In genomic region chr3:151086484-151087456, GRCh38 we compare ENCODE assay signal across 8 cellular contexts. TPM values are rescaled to one million over a fixed set of nuclear protein-coding genes. Genes with fewer than 3 reads are reported as not detected.
DNase-seq lines count a peak whose midpoint lies in the region; ATAC-seq and TF ChIP-seq lines count a peak whose summit lies in the region.

No MANE protein-coding gene starts in this region.

- H3K4me1 Mint-ChIP-seq in activated naive CD8-positive, alpha-beta T cell treated with anti-CD3 and anti-CD28 coated beads for 36 hours = peaks cover 9% of the 10 kb centered on the region

- TF ChIP-seq RAD21 in SK-N-SH (IDR thresholded peaks at IDR 0.05; ENCODE audit: low read length) = peak; percentile 35

- CTCF ChIA-PET in SK-N-SH (lab: Yijun Ruan, JAX) = interaction anchor here (0.6 to 2.8 kb wide), 21 partner anchors 8 to 365 kb away, joined by 3 to 15 read pairs (median 4); no protein-coding TSS in a partner anchor

- 7% methylated on average over 60 of the region's 81 CpGs for WGBS in SK-N-SH (ENCODE audit: low lambda C conversion rate)
- WGBS in ovary, 3 donors = 1 to 4% (median 2%) methylated on average over 55 to 81 of the region's 81 CpGs
- 4 to 5% methylated on average over 35 to 42 of the region's 81 CpGs for WGBS in thyroid gland, 2 donors

- H3K4me1 ChIP-seq in DOHH2 (ENCODE audit: control insufficient read depth, low read length) = peaks cover 15% of the 10 kb centered on the region
- H3K4me1 ChIP-seq in Loucy (ENCODE audit: insufficient read depth, low read length, poor library complexity, severe bottlenecking) = peaks cover 36% of the 10 kb centered on the region
- peaks cover 0 to 5% of the 10 kb centered on the region in 2 experiments; a peak in 1 of 4 replicates for H3K4me1 ChIP-seq in SK-N-SH (ENCODE audit: control insufficient read depth in 1 of 2, insufficient read depth in 2 of 2, low read depth in 1 of 2, low read length in 1 of 2)
- peaks cover 3% of the 10 kb centered on the region for H3K4me1 ChIP-seq in ovary (ENCODE audit: insufficient read depth)
- peaks cover 0 to 10% of the 10 kb centered on the region in 2 donors for H3K4me1 ChIP-seq in thyroid gland

- H3K4me3 Mint-ChIP-seq in activated naive CD8-positive, alpha-beta T cell treated with anti-CD3 and anti-CD28 coated beads for 36 hours = peak overlapping the region; percentile 82

- peaks cover 7% of the 10 kb centered on the region; the same call in 1 of the 2 replicates for H3F3A ChIP-seq in DOHH2 (ENCODE audit: control insufficient read depth, insufficient read depth)
- no peaks in the 10 kb centered on the region for H3F3A ChIP-seq in Loucy (ENCODE audit: low read depth)
- H3F3A ChIP-seq in SK-N-SH (replicated peaks; ENCODE audit: insufficient read depth) = no peaks in the 10 kb centered on the region

- H3K9me3 ChIP-seq in DOHH2 (ENCODE audit: control insufficient read depth, insufficient read depth, low read length) (no peaks in the 10 kb centered on the region), Loucy (ENCODE audit: insufficient read depth, low read depth, low read length) (no peaks in the 10 kb centered on the region), SK-N-SH (no peaks in the 10 kb centered on the region), ovary (no peaks in the 10 kb centered on the region), thyroid gland (no peaks in the 10 kb centered on the region)

- peak; percentile 48 for TF ChIP-seq CTCF in DOHH2 (IDR thresholded peaks at IDR 0.05; ENCODE audit: low read depth, low read length, poor library complexity, severe bottlenecking)
- peak; percentile 58 for TF ChIP-seq CTCF in Loucy (conservative IDR thresholded peaks at IDR 0.05; ENCODE audit: low read length)
- peak; percentile 57 for TF ChIP-seq CTCF in SK-N-SH (IDR thresholded peaks at IDR 0.05)
- no peak for TF ChIP-seq CTCF in ovary (IDR thresholded peaks at IDR 0.05)
- peak in 3 of 6 experiments; percentile 12 to 45 (median 37) for TF ChIP-seq CTCF in thyroid gland (IDR thresholded peaks at IDR 0.05)

- POLR2A ChIA-PET in SK-N-SH (lab: Yijun Ruan, JAX) = interaction anchor here (0.9 to 1.4 kb wide), 2 partner anchors 324 to 383 kb away, joined by 3 to 4 read pairs; partner anchors contain the start of genes ERICH6 and SIAH2

- H3K27me3 Mint-ChIP-seq in activated naive CD8-positive, alpha-beta T cell treated with anti-CD3 and anti-CD28 coated beads for 36 hours = peaks cover 46% of the 10 kb centered on the region

- no peaks in the 10 kb centered on the region for H3K9me3 Mint-ChIP-seq in activated naive CD8-positive, alpha-beta T cell treated with anti-CD3 and anti-CD28 coated beads for 36 hours

- peak overlapping the region; percentile 88 for H3K4me3 ChIP-seq in DOHH2 (ENCODE audit: low read length)
- H3K4me3 ChIP-seq in Loucy (ENCODE audit: low read length, poor library complexity, severe bottlenecking) = peak overlapping the region; percentile 99
- H3K4me3 ChIP-seq in SK-N-SH (ENCODE audit: low read depth in 2 of 2, low read length in 1 of 2) = peak overlapping the region; percentile 57 to 65
- peak overlapping the region; percentile 78 for H3K4me3 ChIP-seq in ovary
- peak overlapping the region; percentile 43 to 57 (median 47) for H3K4me3 ChIP-seq in thyroid gland (replicated peaks in 1 of 3)

- H3K79me2 ChIP-seq in DOHH2 (ENCODE audit: control insufficient read depth, low read length) = no peaks in the 10 kb centered on the region
- H3K79me2 ChIP-seq in Loucy (ENCODE audit: insufficient read depth, low read length) = peaks cover 68% of the 10 kb centered on the region
- H3K79me2 ChIP-seq in SK-N-SH (ENCODE audit: insufficient read depth) = no peaks in the 10 kb centered on the region

- peak overlapping the region; percentile 93 for H3K4me2 ChIP-seq in DOHH2 (ENCODE audit: low read length)
- peak overlapping the region; percentile 94 for H3K4me2 ChIP-seq in Loucy (ENCODE audit: low read depth, low read length, poor library complexity, severe bottlenecking)
- H3K4me2 ChIP-seq in SK-N-SH = peak overlapping the region; percentile 97

- peak; percentile 87 for ATAC-seq in Right ventricle myocardium inferior

- H3K36me3 Mint-ChIP-seq in activated naive CD8-positive, alpha-beta T cell treated with anti-CD3 and anti-CD28 coated beads for 36 hours = no peaks in the 10 kb centered on the region

- TF ChIP-seq POLR2A in ovary (IDR thresholded peaks at IDR 0.05) = no peak
- TF ChIP-seq POLR2A in thyroid gland (IDR thresholded peaks at IDR 0.05) = no peak

- H2AFZ ChIP-seq in Loucy (ENCODE audit: low read length) = peak overlapping the region; percentile 95
- H2AFZ ChIP-seq in SK-N-SH (ENCODE audit: low read depth) = peak overlapping the region; percentile 87; the same call in 1 of the 2 replicates

- TF ChIP-seq EP300 in SK-N-SH (IDR thresholded peaks at IDR 0.05; ENCODE audit: borderline replicate concordance in 1 of 2, low read depth in 1 of 2, low read length in 1 of 2) (no peak), ovary (IDR thresholded peaks at IDR 0.05) (no peak)

- H3K9ac ChIP-seq in Loucy (ENCODE audit: low read depth, low read length, poor library complexity, severe bottlenecking) (peak overlapping the region; percentile 91), SK-N-SH (no peak overlapping the region)

- H3K27ac ChIP-seq in DOHH2 (ENCODE audit: low read depth, low read length) = no peak overlapping the region
- H3K27ac ChIP-seq in SK-N-SH (ENCODE audit: low read depth in 2 of 2, low read length in 1 of 2) = no peak overlapping the region
- H3K27ac ChIP-seq in ovary = peak overlapping the region; percentile 42 to 69
- H3K27ac ChIP-seq in thyroid gland = peak overlapping the region in 1 of 3 donors; percentile 15

- DNase-seq in GOT3 (lab: John Stamatoyannopoulos, UW) = peak; percentile 27
- DNase-seq in SK-N-SH = peak; percentile 89
- DNase-seq in activated naive CD8-positive, alpha-beta T cell treated with anti-CD3 and anti-CD28 coated beads for 36 hours = peak; percentile 75
- DNase-seq in Right ventricle myocardium inferior (ENCODE audit: missing footprints) = peak; percentile 82
- DNase-seq in ovary = peak; percentile 62 to 84 (median 72)
- DNase-seq in thyroid gland = peak; percentile 85 to 88

- H3K27ac Mint-ChIP-seq in activated naive CD8-positive, alpha-beta T cell treated with anti-CD3 and anti-CD28 coated beads for 36 hours = no peak overlapping the region

- intact Hi-C loops in Right ventricle myocardium inferior (cut with DNase I) (no loop called here), ovary (cut with DNase I) (no loop called here), thyroid gland (cut with DNase I) (no loop called here)

- no peaks in the 10 kb centered on the region for H4K20me1 ChIP-seq in DOHH2 (ENCODE audit: control insufficient read depth, insufficient read depth, low read depth, low read length)
- H4K20me1 ChIP-seq in Loucy (ENCODE audit: insufficient read depth, low read length, poor library complexity, severe bottlenecking) = peaks cover 48% of the 10 kb centered on the region
- no peaks in the 10 kb centered on the region for H4K20me1 ChIP-seq in SK-N-SH (ENCODE audit: insufficient read depth)

- H3K9me2 ChIP-seq in DOHH2 (replicated peaks; ENCODE audit: control insufficient read depth, low read length) (no peaks in the 10 kb centered on the region), Loucy (replicated peaks; ENCODE audit: low read depth, low read length) (no peaks in the 10 kb centered on the region), SK-N-SH (no peaks in the 10 kb centered on the region)

- H3K27me3 ChIP-seq in DOHH2 (ENCODE audit: control insufficient read depth, low read length) (peaks cover 44% of the 10 kb centered on the region), Loucy (ENCODE audit: insufficient read depth, low read length, poor library complexity, severe bottlenecking) (no peaks in the 10 kb centered on the region), SK-N-SH (ENCODE audit: insufficient read depth) (peaks cover 78% of the 10 kb centered on the region), ovary (no peaks in the 10 kb centered on the region), thyroid gland (no peaks in the 10 kb centered on the region)

- H3K36me3 ChIP-seq in DOHH2 (ENCODE audit: control insufficient read depth, low read length) (no peaks in the 10 kb centered on the region), Loucy (ENCODE audit: insufficient read depth, low read length) (no peaks in the 10 kb centered on the region), SK-N-SH (replicated peaks in 1 of 2; ENCODE audit: control insufficient read depth in 1 of 2, insufficient read depth in 2 of 2, low read length in 1 of 2) (no peaks in the 10 kb centered on the region), ovary (no peaks in the 10 kb centered on the region), thyroid gland (no peaks in the 10 kb centered on the region)

TF ChIP-seq in SK-N-SH, 30 proteins besides CTCF, POLR2A, EP300 and RAD21:
- TF ChIP-seq POLR2AphosphoS5 (IDR thresholded peaks at IDR 0.05; ENCODE audit: low read depth, low read length) (no peak), SMC3 (IDR thresholded peaks at IDR 0.05; ENCODE audit: low read depth, low read length) (peak; percentile 52), RFX5 (IDR thresholded peaks at IDR 0.05; ENCODE audit: low read length) (no peak), MXI1 (IDR thresholded peaks at IDR 0.05; ENCODE audit: low read depth, low read length) (peak; percentile 51; the same call in 1 of the 2 replicates), EZH2phosphoT487 (IDR thresholded peaks at IDR 0.05; ENCODE audit: borderline replicate concordance, low read depth) (peak; percentile 81; the same call in 1 of the 2 replicates), YY1 (IDR thresholded peaks at IDR 0.05; ENCODE audit: low read depth) (peak; percentile 72; the same call in 1 of the 2 replicates), TCF12 (IDR thresholded peaks at IDR 0.05) (0 out of 2 replicates have a peak, but pooled peaks have one; percentile 9)
TF ChIP-seq in SK-N-SH: peak in this region for 5.

RNA-seq across cellular contexts. Expression of gene MED12L, which starts 1.3 kb away (rescaled TPM):
- polyA plus RNA-seq in SK-N-SH (2012; rRNA removed) = 0.03 and 0.06 TPM in 2 replicates
- 0.04 TPM in 2 replicates for polyA plus RNA-seq in SK-N-SH (2012; cell fraction: cytosol; rRNA removed)
- polyA plus RNA-seq in SK-N-SH (2012; cell fraction: nucleus; rRNA removed) = 0.12 and 0.39 TPM in 2 replicates
- total RNA-seq in activated naive CD8-positive, alpha-beta T cell treated with anti-CD3 and anti-CD28 coated beads for 36 hours = 1 to 10 TPM; 1.6 to 2.1 TPM
- total RNA-seq in Right ventricle myocardium inferior = 0.49 TPM
- total RNA-seq in ovary = 1 to 10 TPM in 3 of 7 donors, under 1 TPM in 4; 0.65 to 2.4 (median 0.78) TPM
- under 1 TPM; 0.15 to 0.20 TPM for polyA plus RNA-seq in ovary
- total RNA-seq in thyroid gland = 10 to 100 TPM in 1 of 4 donors, 1 to 10 TPM in 3; 1.6 to 23.7 (median 4.0) TPM

Comparison
In these comparisons a context has a peak if more than half of its experiments do, and no peak if none do; other contexts are left out.
1. H3K27ac ChIP-seq: peak in ovary (2 of 2); none in DOHH2 (single experiment) and SK-N-SH (0 of 2).
2. H3K4me3 ChIP-seq: peak in every context shown above with its lines; median percentile 99 in Loucy; 88 in DOHH2; 78 in ovary; 61 in SK-N-SH; 47 in thyroid gland.
3. CTCF ChIP-seq: peak in DOHH2 (single experiment), Loucy (single experiment) and SK-N-SH (single experiment); none in ovary (0 of 3).
4. DNase-seq: peak in every context shown above with its lines; median percentile 89 in SK-N-SH; 86 in thyroid gland; 82 in Right ventricle myocardium inferior; 75 in activated naive CD8-positive, alpha-beta T cell treated with anti-CD3 and anti-CD28 coated beads for 36 hours; 72 in ovary; 27 in GOT3.
5. Peak in every context shown above with its lines, with median percentiles within 50 percentile points of each other: H3K4me2 ChIP-seq.